In genomic region chr4:27318740-27319139, GRCh38 we compare ENCODE assay signal across 8 cellular contexts.
DNase-seq lines count a peak whose midpoint lies in the region; ATAC-seq and TF ChIP-seq lines count a peak whose summit lies in the region.

No MANE protein-coding gene starts in this region.

- no peak overlapping the region for H3K4me3 ChIP-seq in brain microvascular endothelial cell (ENCODE audit: low read depth, low read length)

- no peaks in the 10 kb centered on the region for H3K27me3 ChIP-seq in brain microvascular endothelial cell (replicated peaks)

- DNase-seq in A172 (ENCODE audit: low spot score) (peak; percentile 8), GM10266 (ENCODE audit: extremely low spot score) (peak; percentile 19), MV-4-11 (lab: John Stamatoyannopoulos, UW) (peak; percentile 52), brain microvascular endothelial cell (no peak), myocyte (ENCODE audit: low read depth) (peak; percentile 57), NCI-H187 (lab: John Stamatoyannopoulos, UW) (no peak)

- H3K27ac ChIP-seq in brain microvascular endothelial cell = no peak overlapping the region

- H3K36me3 ChIP-seq in brain microvascular endothelial cell (replicated peaks) = no peaks in the 10 kb centered on the region

- in situ Hi-C loops in brain microvascular endothelial cell (cut with HindIII; ENCODE audit: low pct_ligation_motif_present, low sequenced_read_pairs) = no loop called here

- ATAC-seq in HG02852 (IDR thresholded peaks at IDR 0.05; ENCODE audit: unreplicated experiment) (no peak), HG03469 (IDR thresholded peaks at IDR 0.05; ENCODE audit: unreplicated experiment) (no peak)

- TF ChIP-seq CTCF in GM10266 (IDR thresholded peaks at IDR 0.05; ENCODE audit: control insufficient read depth, insufficient read depth, low read depth, missing control alignments) (peak; percentile 47), brain microvascular endothelial cell (IDR thresholded peaks at IDR 0.05; ENCODE audit: low read depth, low read length, missing control alignments) (peak; percentile 46)

Comparison
In these comparisons a context has a peak if more than half of its experiments do, and no peak if none do; other contexts are left out.
1. DNase-seq: peak in A172 (single experiment), GM10266 (single experiment), MV-4-11 (single experiment) and myocyte (single experiment); none in brain microvascular endothelial cell (single experiment) and NCI-H187 (0 of 2).